Comparison of ENCODE assay signal across 22 cellular contexts in the genomic region with DNA sequence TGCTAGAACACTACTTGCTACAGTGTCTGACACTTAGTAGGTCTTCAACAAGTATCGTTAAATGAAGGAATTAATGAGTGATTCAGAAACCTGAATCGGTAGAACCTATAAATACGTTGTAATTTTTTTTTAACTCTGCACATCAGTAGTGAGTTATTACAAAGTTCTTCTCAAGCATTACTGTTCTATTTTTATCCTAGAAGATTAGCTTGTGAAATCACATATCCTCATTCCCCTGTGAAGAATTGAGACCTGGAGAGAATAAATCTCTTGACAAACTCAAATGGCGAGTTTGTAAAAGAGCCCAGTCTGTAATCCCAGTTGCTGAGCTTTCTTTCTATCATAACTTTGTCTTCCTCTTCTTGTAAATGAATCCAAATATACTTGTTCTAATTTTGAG. TPM values are rescaled to one million over a fixed set of nuclear protein-coding genes. Genes with fewer than 3 reads are reported as not detected.
DNase-seq lines count a peak whose midpoint lies in the region; ATAC-seq and TF ChIP-seq lines count a peak whose summit lies in the region.
"Had no signal": no experiment of that assay in that cellular context is flagged by ENCODE, and none has a peak within 500 bp of the region (broad histone marks: within the 10 kb centered on the region; RNA-seq: fewer than 3 reads in every experiment).

No MANE protein-coding gene starts in this region.

- H3K9me3 ChIP-seq in SK-N-SH (no peaks in the 10 kb centered on the region), gastrocnemius medialis (no peaks in the 10 kb centered on the region)
- H3K9me3 ChIP-seq: A549, Caco-2 had no signal

- no peak for TF ChIP-seq CTCF in SK-N-SH (IDR thresholded peaks at IDR 0.05)
- no peak for TF ChIP-seq CTCF in gastrocnemius medialis (IDR thresholded peaks at IDR 0.05 in 4 of 5, conservative IDR thresholded peaks at IDR 0.05 in 1 of 5)
- no peak for TF ChIP-seq CTCF in type B pancreatic cell (conservative IDR thresholded peaks at IDR 0.05)
- TF ChIP-seq CTCF in foreskin fibroblast (IDR thresholded peaks at IDR 0.05; ENCODE audit: low read depth, low read length), result no peak

- H3K36me3 Mint-ChIP-seq in type B pancreatic cell, result no peaks in the 10 kb centered on the region

- no peaks in the 10 kb centered on the region for H3K9me3 Mint-ChIP-seq in type B pancreatic cell
- H3K9me3 Mint-ChIP-seq: CD4-positive, alpha-beta T cell; HFFc6 had no signal

- no peak overlapping the region for H3K4me2 ChIP-seq in SK-N-SH
- H3K4me2 ChIP-seq: A549 had no signal

- CTCF ChIA-PET in SK-N-SH (lab: Yijun Ruan, JAX), result interaction anchor here (1.0 to 3.2 kb wide), 5 partner anchors 9 to 178 kb away, joined by 3 to 15 read pairs (median 5); no protein-coding TSS in a partner anchor

- no peak for TF ChIP-seq POLR2A in gastrocnemius medialis (IDR thresholded peaks at IDR 0.05)

- POLR2A ChIA-PET in SK-N-SH (lab: Yijun Ruan, JAX), result no interaction called here

- H3K27me3 Mint-ChIP-seq in type B pancreatic cell, result no peaks in the 10 kb centered on the region

- WGBS in SK-N-SH (ENCODE audit: low lambda C conversion rate), result 39% methylated on average over 4 of the region's 4 CpGs

- H3K27me3 ChIP-seq in SK-N-SH (ENCODE audit: insufficient read depth), result no peaks in the 10 kb centered on the region
- H3K27me3 ChIP-seq in gastrocnemius medialis, result no peaks in the 10 kb centered on the region

- H3K27ac ChIP-seq in SK-N-SH (ENCODE audit: low read depth in 2 of 2, low read length in 1 of 2), result no peak overlapping the region
- peak overlapping the region in 3 of 4 donors; percentile 46 to 68 (median 47) for H3K27ac ChIP-seq in gastrocnemius medialis
- H3K27ac ChIP-seq: 22Rv1, A549, C4-2B, HL-60 had no signal

- in situ Hi-C loops in gastrocnemius medialis (cut with MboI; ENCODE audit: low sequenced_read_pairs in 4 of 4), result loop anchor here in 1 of 4 donors (10.0 kb wide), 1 partner anchor 85 kb away; no protein-coding TSS in a partner anchor

- H4K20me1 ChIP-seq in SK-N-SH (ENCODE audit: insufficient read depth), result no peaks in the 10 kb centered on the region

- no peak overlapping the region for H2AFZ ChIP-seq in SK-N-SH (ENCODE audit: low read depth)

- H3K9me2 ChIP-seq in SK-N-SH, result no peaks in the 10 kb centered on the region

- intact Hi-C loops in left ventricle myocardium superior (cut with micrococcal nuclease) (no loop called here), left cardiac atrium (cut with DNase I) (no loop called here), gastrocnemius medialis (cut with DNase I; ENCODE audit: low total_unique reads) (loop anchor here (2.0 kb wide), 1 partner anchor 65 kb away; no protein-coding TSS in a partner anchor)

- H3F3A ChIP-seq in SK-N-SH (replicated peaks; ENCODE audit: insufficient read depth), result no peaks in the 10 kb centered on the region

- H3K4me3 ChIP-seq in SK-N-SH (ENCODE audit: low read depth in 2 of 2, low read length in 1 of 2) (no peak overlapping the region), gastrocnemius medialis (no peak overlapping the region), foreskin fibroblast (ENCODE audit: low read depth in 1 of 2, low read length in 2 of 2) (no peak overlapping the region)
- H3K4me3 ChIP-seq: A549 had no signal

- H3K4me3 Mint-ChIP-seq in type B pancreatic cell, result no peak overlapping the region
- H3K4me3 Mint-ChIP-seq: CD4-positive, alpha-beta T cell; HFFc6 had no signal

- DNase-seq in SK-N-SH (no peak), left ventricle myocardium superior (no peak), left cardiac atrium (no peak), gastrocnemius medialis (no peak), type B pancreatic cell (ENCODE audit: extremely low spot score, unreplicated experiment) (no peak), foreskin fibroblast (no peak)
- DNase-seq: AML-193; Caco-2; CD4-positive, alpha-beta T cell; DMS79 treated with DMSO at 0.1 percent for 48 hours; GF-D8; GOT3; H7; HFFc6 had no signal

- H3K27ac Mint-ChIP-seq in type B pancreatic cell, result no peak overlapping the region
- H3K27ac Mint-ChIP-seq: CD4-positive, alpha-beta T cell; HFFc6 had no signal

- ATAC-seq in SK-N-SH treated with all-trans-retinoic acid at 6 μM for 48 hours (no peak), left ventricle myocardium superior (peak; percentile 50), left cardiac atrium (no peak), gastrocnemius medialis (peak; percentile 91 to 98)
- ATAC-seq: A549, HCT116 had no signal

- H3K36me3 ChIP-seq in SK-N-SH (replicated peaks in 1 of 2; ENCODE audit: control insufficient read depth in 1 of 2, insufficient read depth in 2 of 2, low read length in 1 of 2), result no peaks in the 10 kb centered on the region
- H3K36me3 ChIP-seq in gastrocnemius medialis, result no peaks in the 10 kb centered on the region

- no peaks in the 10 kb centered on the region for H3K79me2 ChIP-seq in SK-N-SH (ENCODE audit: insufficient read depth)

- H3K4me1 Mint-ChIP-seq in type B pancreatic cell (ENCODE audit: unreplicated experiment), result no peaks in the 10 kb centered on the region

- H3K4me1 ChIP-seq in SK-N-SH (ENCODE audit: control insufficient read depth in 1 of 2, insufficient read depth in 2 of 2, low read depth in 1 of 2, low read length in 1 of 2) (peaks cover 0 to 11% of the 10 kb centered on the region in 2 experiments; a peak in 2 of 4 replicates), gastrocnemius medialis (peaks cover 0 to 4% of the 10 kb centered on the region in 2 donors)
- H3K4me1 ChIP-seq: A549, Caco-2 had no signal

- H3K9ac ChIP-seq in SK-N-SH, result no peak overlapping the region

- no peak for TF ChIP-seq RAD21 in SK-N-SH (IDR thresholded peaks at IDR 0.05; ENCODE audit: low read length)

- no peak for TF ChIP-seq EP300 in SK-N-SH (IDR thresholded peaks at IDR 0.05; ENCODE audit: borderline replicate concordance in 1 of 2, low read depth in 1 of 2, low read length in 1 of 2)

TF ChIP-seq in SK-N-SH treated with all-trans-retinoic acid at 6 μM for 48 hours, 23 proteins besides CTCF, POLR2A, EP300 and RAD21:
- TF ChIP-seq ZC3H10 (CRISPR knock-in tag; IDR thresholded peaks at IDR 0.05) (no peak), ISL1 (CRISPR knock-in tag; IDR thresholded peaks at IDR 0.05) (peak; percentile 24; the same call in 1 of the 2 replicates)

TF ChIP-seq in SK-N-SH, 30 proteins besides CTCF, POLR2A, EP300 and RAD21:
- TF ChIP-seq SMC3 (IDR thresholded peaks at IDR 0.05; ENCODE audit: low read depth, low read length), result no peak
- no peak for TF ChIP-seq MXI1 (IDR thresholded peaks at IDR 0.05; ENCODE audit: low read depth, low read length)
- no peak for TF ChIP-seq FOSL2 (IDR thresholded peaks at IDR 0.05; ENCODE audit: borderline replicate concordance, low read depth)
- TF ChIP-seq NFIC (IDR thresholded peaks at IDR 0.05; ENCODE audit: borderline replicate concordance), result no peak
- no peak for TF ChIP-seq TAF1 (IDR thresholded peaks at IDR 0.05; ENCODE audit: borderline replicate concordance, low read depth, low read length)
- TF ChIP-seq POLR2AphosphoS5 (IDR thresholded peaks at IDR 0.05; ENCODE audit: low read depth, low read length), result no peak
- TF ChIP-seq RCOR1 (IDR thresholded peaks at IDR 0.05; ENCODE audit: low read length), result no peak
- no peak for TF ChIP-seq TEAD4 (IDR thresholded peaks at IDR 0.05; ENCODE audit: borderline replicate concordance, insufficient read depth)
- no peak for TF ChIP-seq YY1 (IDR thresholded peaks at IDR 0.05; ENCODE audit: low read depth)
- TF ChIP-seq USF2 (IDR thresholded peaks at IDR 0.05; ENCODE audit: borderline replicate concordance, low read depth, low read length), result no peak

RNA-seq across cellular contexts. Expression of gene HYAL4, which starts 34.7 kb away (rescaled TPM):
- polyA plus RNA-seq in SK-N-SH (2012; rRNA removed), result not detected in 2 replicates
- polyA plus RNA-seq in SK-N-SH (2012; cell fraction: cytosol; rRNA removed), result not detected in 2 replicates
- not detected in 2 replicates for polyA plus RNA-seq in SK-N-SH (2012; cell fraction: nucleus; rRNA removed)
- total RNA-seq in left ventricle myocardium superior (not detected), left cardiac atrium (not detected), gastrocnemius medialis (10 to 100 TPM in 1 of 4 donors, 1 to 10 TPM in 2, under 1 TPM in 1; 0.73 to 11.0 (median 5.7) TPM), type B pancreatic cell (ENCODE audit: low replicate concordance) (0.21 TPM in 1 of 2 replicates, not detected in the other)
- total RNA-seq: H7, HFFc6 had no signal
- polyA plus RNA-seq: BJ had no signal

RNA-seq across cellular contexts. Expression of gene SPAM1, which starts 45.4 kb away (rescaled TPM):
- polyA plus RNA-seq in SK-N-SH (2012; rRNA removed), result not detected in 2 replicates
- not detected in 2 replicates for polyA plus RNA-seq in SK-N-SH (2012; cell fraction: cytosol; rRNA removed)
- polyA plus RNA-seq in SK-N-SH (2012; cell fraction: nucleus; rRNA removed), result not detected in 2 replicates
- total RNA-seq in left ventricle myocardium superior, result not detected
- not detected for total RNA-seq in left cardiac atrium
- not detected for total RNA-seq in gastrocnemius medialis
- total RNA-seq in type B pancreatic cell (ENCODE audit: low replicate concordance), result not detected in 2 replicates
- total RNA-seq: Caco-2; CD4-positive, alpha-beta T cell; H7; HFFc6; HT1080 had no signal
- polyA plus RNA-seq: A549, BJ had no signal

Comparison
In these comparisons a context has a peak if more than half of its experiments do, and no peak if none do; other contexts are left out.
1. ATAC-seq: peak in left ventricle myocardium superior (single experiment) and gastrocnemius medialis (2 of 2); none in SK-N-SH treated with all-trans-retinoic acid at 6 μM for 48 hours (single experiment) and left cardiac atrium (0 of 2).
2. H3K27ac ChIP-seq: peak in gastrocnemius medialis (3 of 4); none in SK-N-SH (0 of 2).